ENCODE assay signal across 1 cellular context in the genomic region with DNA sequence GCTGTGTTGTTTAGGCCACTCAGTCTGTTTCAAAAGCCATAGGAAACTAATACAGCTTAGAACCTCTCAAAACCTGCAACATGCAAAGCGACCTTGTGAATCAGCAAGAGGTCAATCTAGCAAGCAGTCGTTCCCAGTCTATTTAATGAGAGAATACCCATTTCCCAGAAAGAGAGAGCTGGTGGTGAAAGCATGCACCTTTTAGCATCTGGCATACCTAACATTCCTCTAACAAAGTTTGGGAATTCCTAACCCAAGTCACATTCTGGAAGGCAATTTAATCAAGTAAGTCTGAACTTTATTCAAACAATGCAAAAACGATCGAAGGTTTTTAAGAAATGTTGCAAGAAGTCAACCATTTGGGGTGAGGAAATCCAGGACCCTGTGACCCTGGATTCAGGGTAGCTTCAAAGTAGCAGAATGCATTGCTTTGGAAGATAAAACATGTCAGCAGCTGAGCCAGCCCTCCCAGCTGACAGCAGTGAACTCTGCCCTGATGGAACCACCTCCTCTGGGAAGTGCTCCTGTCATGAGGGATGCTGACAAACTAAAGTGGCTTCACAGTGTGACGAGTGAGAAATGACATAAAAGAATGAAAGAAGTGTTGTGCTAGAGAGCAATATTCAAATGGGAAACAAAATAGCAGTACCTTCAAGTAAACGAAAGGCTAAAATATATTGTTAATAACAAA.
TF ChIP-seq lines count a peak whose summit lies in the region.

No MANE protein-coding gene starts in this region.

TF ChIP-seq in GM23338, 12 proteins besides CTCF, POLR2A, EP300 and RAD21 (continued from another document):
- TF ChIP-seq, protein P1, sequence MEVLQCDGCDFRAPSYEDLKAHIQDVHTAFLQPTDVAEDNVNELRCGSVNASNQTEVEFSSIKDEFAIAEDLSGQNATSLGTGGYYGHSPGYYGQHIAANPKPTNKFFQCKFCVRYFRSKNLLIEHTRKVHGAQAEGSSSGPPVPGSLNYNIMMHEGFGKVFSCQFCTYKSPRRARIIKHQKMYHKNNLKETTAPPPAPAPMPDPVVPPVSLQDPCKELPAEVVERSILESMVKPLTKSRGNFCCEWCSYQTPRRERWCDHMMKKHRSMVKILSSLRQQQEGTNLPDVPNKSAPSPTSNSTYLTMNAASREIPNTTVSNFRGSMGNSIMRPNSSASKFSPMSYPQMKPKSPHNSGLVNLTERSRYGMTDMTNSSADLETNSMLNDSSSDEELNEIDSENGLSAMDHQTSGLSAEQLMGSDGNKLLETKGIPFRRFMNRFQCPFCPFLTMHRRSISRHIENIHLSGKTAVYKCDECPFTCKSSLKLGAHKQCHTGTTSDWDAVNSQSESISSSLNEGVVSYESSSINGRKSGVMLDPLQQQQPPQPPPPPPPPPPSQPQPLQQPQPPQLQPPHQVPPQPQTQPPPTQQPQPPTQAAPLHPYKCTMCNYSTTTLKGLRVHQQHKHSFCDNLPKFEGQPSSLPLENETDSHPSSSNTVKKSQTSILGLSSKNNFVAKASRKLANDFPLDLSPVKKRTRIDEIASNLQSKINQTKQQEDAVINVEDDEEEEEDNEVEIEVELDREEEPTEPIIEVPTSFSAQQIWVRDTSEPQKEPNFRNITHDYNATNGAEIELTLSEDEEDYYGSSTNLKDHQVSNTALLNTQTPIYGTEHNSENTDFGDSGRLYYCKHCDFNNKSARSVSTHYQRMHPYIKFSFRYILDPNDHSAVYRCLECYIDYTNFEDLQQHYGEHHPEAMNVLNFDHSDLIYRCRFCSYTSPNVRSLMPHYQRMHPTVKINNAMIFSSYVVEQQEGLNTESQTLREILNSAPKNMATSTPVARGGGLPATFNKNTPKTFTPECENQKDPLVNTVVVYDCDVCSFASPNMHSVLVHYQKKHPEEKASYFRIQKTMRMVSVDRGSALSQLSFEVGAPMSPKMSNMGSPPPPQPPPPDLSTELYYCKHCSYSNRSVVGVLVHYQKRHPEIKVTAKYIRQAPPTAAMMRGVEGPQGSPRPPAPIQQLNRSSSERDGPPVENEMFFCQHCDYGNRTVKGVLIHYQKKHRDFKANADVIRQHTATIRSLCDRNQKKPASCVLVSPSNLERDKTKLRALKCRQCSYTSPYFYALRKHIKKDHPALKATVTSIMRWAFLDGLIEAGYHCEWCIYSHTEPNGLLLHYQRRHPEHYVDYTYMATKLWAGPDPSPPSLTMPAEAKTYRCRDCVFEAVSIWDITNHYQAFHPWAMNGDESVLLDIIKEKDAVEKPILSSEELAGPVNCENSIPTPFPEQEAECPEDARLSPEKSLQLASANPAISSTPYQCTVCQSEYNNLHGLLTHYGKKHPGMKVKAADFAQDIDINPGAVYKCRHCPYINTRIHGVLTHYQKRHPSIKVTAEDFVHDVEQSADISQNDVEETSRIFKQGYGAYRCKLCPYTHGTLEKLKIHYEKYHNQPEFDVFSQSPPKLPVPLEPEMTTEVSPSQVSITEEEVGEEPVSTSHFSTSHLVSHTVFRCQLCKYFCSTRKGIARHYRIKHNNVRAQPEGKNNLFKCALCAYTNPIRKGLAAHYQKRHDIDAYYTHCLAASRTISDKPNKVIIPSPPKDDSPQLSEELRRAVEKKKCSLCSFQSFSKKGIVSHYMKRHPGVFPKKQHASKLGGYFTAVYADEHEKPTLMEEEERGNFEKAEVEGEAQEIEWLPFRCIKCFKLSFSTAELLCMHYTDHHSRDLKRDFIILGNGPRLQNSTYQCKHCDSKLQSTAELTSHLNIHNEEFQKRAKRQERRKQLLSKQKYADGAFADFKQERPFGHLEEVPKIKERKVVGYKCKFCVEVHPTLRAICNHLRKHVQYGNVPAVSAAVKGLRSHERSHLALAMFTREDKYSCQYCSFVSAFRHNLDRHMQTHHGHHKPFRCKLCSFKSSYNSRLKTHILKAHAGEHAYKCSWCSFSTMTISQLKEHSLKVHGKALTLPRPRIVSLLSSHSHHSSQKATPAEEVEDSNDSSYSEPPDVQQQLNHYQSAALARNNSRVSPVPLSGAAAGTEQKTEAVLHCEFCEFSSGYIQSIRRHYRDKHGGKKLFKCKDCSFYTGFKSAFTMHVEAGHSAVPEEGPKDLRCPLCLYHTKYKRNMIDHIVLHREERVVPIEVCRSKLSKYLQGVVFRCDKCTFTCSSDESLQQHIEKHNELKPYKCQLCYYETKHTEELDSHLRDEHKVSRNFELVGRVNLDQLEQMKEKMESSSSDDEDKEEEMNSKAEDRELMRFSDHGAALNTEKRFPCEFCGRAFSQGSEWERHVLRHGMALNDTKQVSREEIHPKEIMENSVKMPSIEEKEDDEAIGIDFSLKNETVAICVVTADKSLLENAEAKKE (CRISPR knock-in tag; IDR thresholded peaks at IDR 0.05): no peak
- TF ChIP-seq JUNB (IDR thresholded peaks at IDR 0.05; ENCODE audit: unreplicated experiment) (no peak), EZH2phosphoT487 (IDR thresholded peaks at IDR 0.05; ENCODE audit: unreplicated experiment) (no peak), NANOG (IDR thresholded peaks at IDR 0.05; ENCODE audit: borderline replicate concordance) (no peak), ZNF114 (CRISPR knock-in tag; IDR thresholded peaks at IDR 0.05) (no peak), CREB1 (CRISPR knock-in tag; IDR thresholded peaks at IDR 0.05; ENCODE audit: low read depth) (no peak), POLR2AphosphoS5 (IDR thresholded peaks at IDR 0.05; ENCODE audit: low read depth) (no peak), ZNF331 (CRISPR knock-in tag; IDR thresholded peaks at IDR 0.05; ENCODE audit: low read depth) (no peak), EZH2 (IDR thresholded peaks at IDR 0.05; ENCODE audit: low read depth, unreplicated experiment) (no peak)
- TF ChIP-seq, protein P2, sequence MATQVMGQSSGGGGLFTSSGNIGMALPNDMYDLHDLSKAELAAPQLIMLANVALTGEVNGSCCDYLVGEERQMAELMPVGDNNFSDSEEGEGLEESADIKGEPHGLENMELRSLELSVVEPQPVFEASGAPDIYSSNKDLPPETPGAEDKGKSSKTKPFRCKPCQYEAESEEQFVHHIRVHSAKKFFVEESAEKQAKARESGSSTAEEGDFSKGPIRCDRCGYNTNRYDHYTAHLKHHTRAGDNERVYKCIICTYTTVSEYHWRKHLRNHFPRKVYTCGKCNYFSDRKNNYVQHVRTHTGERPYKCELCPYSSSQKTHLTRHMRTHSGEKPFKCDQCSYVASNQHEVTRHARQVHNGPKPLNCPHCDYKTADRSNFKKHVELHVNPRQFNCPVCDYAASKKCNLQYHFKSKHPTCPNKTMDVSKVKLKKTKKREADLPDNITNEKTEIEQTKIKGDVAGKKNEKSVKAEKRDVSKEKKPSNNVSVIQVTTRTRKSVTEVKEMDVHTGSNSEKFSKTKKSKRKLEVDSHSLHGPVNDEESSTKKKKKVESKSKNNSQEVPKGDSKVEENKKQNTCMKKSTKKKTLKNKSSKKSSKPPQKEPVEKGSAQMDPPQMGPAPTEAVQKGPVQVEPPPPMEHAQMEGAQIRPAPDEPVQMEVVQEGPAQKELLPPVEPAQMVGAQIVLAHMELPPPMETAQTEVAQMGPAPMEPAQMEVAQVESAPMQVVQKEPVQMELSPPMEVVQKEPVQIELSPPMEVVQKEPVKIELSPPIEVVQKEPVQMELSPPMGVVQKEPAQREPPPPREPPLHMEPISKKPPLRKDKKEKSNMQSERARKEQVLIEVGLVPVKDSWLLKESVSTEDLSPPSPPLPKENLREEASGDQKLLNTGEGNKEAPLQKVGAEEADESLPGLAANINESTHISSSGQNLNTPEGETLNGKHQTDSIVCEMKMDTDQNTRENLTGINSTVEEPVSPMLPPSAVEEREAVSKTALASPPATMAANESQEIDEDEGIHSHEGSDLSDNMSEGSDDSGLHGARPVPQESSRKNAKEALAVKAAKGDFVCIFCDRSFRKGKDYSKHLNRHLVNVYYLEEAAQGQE (IDR thresholded peaks at IDR 0.05; ENCODE audit: unreplicated experiment): no peak
- TF ChIP-seq, protein P3, sequence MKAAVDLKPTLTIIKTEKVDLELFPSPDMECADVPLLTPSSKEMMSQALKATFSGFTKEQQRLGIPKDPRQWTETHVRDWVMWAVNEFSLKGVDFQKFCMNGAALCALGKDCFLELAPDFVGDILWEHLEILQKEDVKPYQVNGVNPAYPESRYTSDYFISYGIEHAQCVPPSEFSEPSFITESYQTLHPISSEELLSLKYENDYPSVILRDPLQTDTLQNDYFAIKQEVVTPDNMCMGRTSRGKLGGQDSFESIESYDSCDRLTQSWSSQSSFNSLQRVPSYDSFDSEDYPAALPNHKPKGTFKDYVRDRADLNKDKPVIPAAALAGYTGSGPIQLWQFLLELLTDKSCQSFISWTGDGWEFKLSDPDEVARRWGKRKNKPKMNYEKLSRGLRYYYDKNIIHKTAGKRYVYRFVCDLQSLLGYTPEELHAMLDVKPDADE (IDR thresholded peaks at IDR 0.05): no peak
